In the genomic region with DNA sequence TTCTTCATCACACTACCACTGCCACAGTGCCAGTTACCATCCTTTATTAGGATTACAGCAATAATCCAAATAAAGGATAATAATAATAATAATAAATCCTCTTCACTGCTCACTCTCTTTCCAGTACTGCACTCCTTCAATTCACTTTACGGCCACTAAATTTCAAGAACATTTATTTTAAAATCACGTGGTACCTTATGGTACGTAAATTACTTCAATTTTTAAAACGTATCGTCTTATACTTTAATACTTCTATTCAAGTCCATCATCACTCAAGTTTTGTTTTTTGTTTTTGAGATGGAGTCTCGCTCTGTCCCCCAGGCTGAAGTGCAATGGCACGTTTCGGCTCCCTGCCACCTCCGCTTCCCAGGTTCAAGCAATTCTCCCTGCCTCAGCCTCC, we compare ENCODE assay signal across 28 cellular contexts.
"Had no signal": no experiment of that assay in that cellular context is flagged by ENCODE, and none has a peak within 500 bp of the region (broad histone marks: within the 10 kb centered on the region; RNA-seq: fewer than 3 reads in every experiment).

No MANE protein-coding gene starts in this region.

- H3K4me1 ChIP-seq: neural progenitor cell, parathyroid adenoma, psoas muscle, sigmoid colon had no signal

- H3K9me3 ChIP-seq: ovary, psoas muscle, right lobe of liver, sigmoid colon, stomach, thoracic aorta, thyroid gland, tibial nerve, upper lobe of right lung, uterus had no signal

- FAIRE-seq: small intestine had no signal

- ATAC-seq: naive thymus-derived CD8-positive, alpha-beta T cell; natural killer cell treated with Interleukin-12 subunit alpha and Interleukin-12 subunit beta and Interleukin-15 and Interleukin-18, amount 100 ng/mL, for 72 hours; psoas muscle; right cardiac atrium; right lobe of liver; stimulated activated effector memory CD8-positive, alpha-beta T cell treated with anti-CD3 and anti-CD28 coated beads, Interleukin-12 subunit alpha, Interleukin-12 subunit beta, amount 100 ng/mL, for 72 hours; stimulated activated naive B cell treated with anti-CD40 and anti-IgM and Interleukin-4, amounts not matched to agents 10 μg/mL and 1 μg/mL and 100 μg/mL, for 72 hours; upper lobe of right lung had no signal

- H2AFZ ChIP-seq: neural progenitor cell, parathyroid adenoma had no signal

- H3K9ac ChIP-seq: neural progenitor cell, parathyroid adenoma had no signal

- DNase-seq: naive thymus-derived CD8-positive, alpha-beta T cell; occipital lobe; ovary; posterior cingulate gyrus; psoas muscle; right cardiac atrium; right lobe of liver; sigmoid colon; small intestine; stimulated activated CD4-positive, alpha-beta T cell treated with anti-CD3 and anti-CD28 coated beads, Interleukin-15, amount 100 ng/mL, for 24 hours; stimulated activated CD4-positive, alpha-beta T cell treated with anti-CD3 and anti-CD28 coated beads, Interleukin-2, amount 100 ng/mL, for 24 hours; stimulated activated CD4-positive, alpha-beta T cell treated with anti-CD3 and anti-CD28 coated beads, Interleukin-2, amount 100 ng/mL, for 48 hours; stimulated activated CD4-positive, alpha-beta T cell treated with anti-CD3 and anti-CD28 coated beads, Interleukin-4, amount 100 ng/mL, for 24 hours; stimulated activated naive B cell treated with anti-CD40 and anti-IgM and Interleukin-4, amounts not matched to agents 10 μg/mL and 1 μg/mL and 100 μg/mL, for 72 hours; stimulated activated naive CD4-positive, alpha-beta T cell treated with Interleukin-2 at 50 U/mL for 16 hours; stomach; thyroid gland; upper lobe of right lung; uterus had no signal

- H3K4me3 ChIP-seq: neural progenitor cell, ovary, psoas muscle, right lobe of liver, sigmoid colon, stomach, thoracic aorta, thyroid gland, tibial nerve, upper lobe of right lung, uterus had no signal

- H3K27me3 ChIP-seq: neural progenitor cell, ovary, right lobe of liver, sigmoid colon, stomach, thyroid gland, tibial nerve, upper lobe of right lung, uterus had no signal

- H3K27ac Mint-ChIP-seq: natural killer cell treated with Interleukin-12 subunit alpha and Interleukin-12 subunit beta and Interleukin-15 and Interleukin-18, amount 100 ng/mL, for 72 hours; neural progenitor cell; progenitor cell of endocrine pancreas; stimulated activated effector memory CD8-positive, alpha-beta T cell treated with anti-CD3 and anti-CD28 coated beads, Interleukin-12 subunit alpha, Interleukin-12 subunit beta, amount 100 ng/mL, for 72 hours; stimulated activated naive B cell treated with anti-CD40 and anti-IgM and Interleukin-4, amounts not matched to agents 10 μg/mL and 1 μg/mL and 100 μg/mL, for 72 hours; stimulated activated naive CD8-positive, alpha-beta T cell treated with anti-CD3 and anti-CD28 coated beads, Interleukin-15, Interleukin-2, amounts not matched to agents 100 ng/mL and 50 ng/mL, for 24 hours had no signal

- H3K27me3 Mint-ChIP-seq: naive thymus-derived CD8-positive, alpha-beta T cell; natural killer cell treated with Interleukin-12 subunit alpha and Interleukin-12 subunit beta and Interleukin-15 and Interleukin-18, amount 100 ng/mL, for 72 hours; progenitor cell of endocrine pancreas; stimulated activated naive B cell treated with anti-CD40 and anti-IgM and Interleukin-4, amounts not matched to agents 10 μg/mL and 1 μg/mL and 100 μg/mL, for 72 hours; stimulated activated naive CD8-positive, alpha-beta T cell treated with anti-CD3 and anti-CD28 coated beads, Interleukin-15, Interleukin-2, amounts not matched to agents 100 ng/mL and 50 ng/mL, for 24 hours; type B pancreatic cell had no signal

- H3K36me3 ChIP-seq: neural progenitor cell, ovary, right lobe of liver, sigmoid colon, thoracic aorta, thyroid gland, upper lobe of right lung, uterus had no signal

- H3K4me3 Mint-ChIP-seq: naive thymus-derived CD8-positive, alpha-beta T cell; natural killer cell treated with Interleukin-12 subunit alpha and Interleukin-12 subunit beta and Interleukin-15 and Interleukin-18, amount 100 ng/mL, for 72 hours; neural progenitor cell; stimulated activated effector memory CD8-positive, alpha-beta T cell treated with anti-CD3 and anti-CD28 coated beads, Interleukin-12 subunit alpha, Interleukin-12 subunit beta, amount 100 ng/mL, for 72 hours; stimulated activated naive B cell treated with anti-CD40 and anti-IgM and Interleukin-4, amounts not matched to agents 10 μg/mL and 1 μg/mL and 100 μg/mL, for 72 hours; stimulated activated naive CD8-positive, alpha-beta T cell treated with anti-CD3 and anti-CD28 coated beads, Interleukin-15, Interleukin-2, amounts not matched to agents 100 ng/mL and 50 ng/mL, for 24 hours; type B pancreatic cell had no signal

- H3K9me3 Mint-ChIP-seq: naive thymus-derived CD8-positive, alpha-beta T cell; natural killer cell treated with Interleukin-12 subunit alpha and Interleukin-12 subunit beta and Interleukin-15 and Interleukin-18, amount 100 ng/mL, for 72 hours; stimulated activated effector memory CD8-positive, alpha-beta T cell treated with anti-CD3 and anti-CD28 coated beads, Interleukin-12 subunit alpha, Interleukin-12 subunit beta, amount 100 ng/mL, for 72 hours; stimulated activated naive B cell treated with anti-CD40 and anti-IgM and Interleukin-4, amounts not matched to agents 10 μg/mL and 1 μg/mL and 100 μg/mL, for 72 hours; stimulated activated naive CD8-positive, alpha-beta T cell treated with anti-CD3 and anti-CD28 coated beads, Interleukin-15, Interleukin-2, amounts not matched to agents 100 ng/mL and 50 ng/mL, for 24 hours; type B pancreatic cell had no signal

- H3K79me2 ChIP-seq: parathyroid adenoma had no signal

- H3K4me2 ChIP-seq: neural progenitor cell had no signal

- H3K27ac ChIP-seq: neural progenitor cell, ovary, parathyroid adenoma, psoas muscle, right lobe of liver, sigmoid colon, stomach, thoracic aorta, thyroid gland, tibial nerve, upper lobe of right lung, uterus had no signal

- H3K36me3 Mint-ChIP-seq: natural killer cell treated with Interleukin-12 subunit alpha and Interleukin-12 subunit beta and Interleukin-15 and Interleukin-18, amount 100 ng/mL, for 72 hours had no signal
